ENCODE assay signal across 8 cellular contexts in the genomic region with DNA sequence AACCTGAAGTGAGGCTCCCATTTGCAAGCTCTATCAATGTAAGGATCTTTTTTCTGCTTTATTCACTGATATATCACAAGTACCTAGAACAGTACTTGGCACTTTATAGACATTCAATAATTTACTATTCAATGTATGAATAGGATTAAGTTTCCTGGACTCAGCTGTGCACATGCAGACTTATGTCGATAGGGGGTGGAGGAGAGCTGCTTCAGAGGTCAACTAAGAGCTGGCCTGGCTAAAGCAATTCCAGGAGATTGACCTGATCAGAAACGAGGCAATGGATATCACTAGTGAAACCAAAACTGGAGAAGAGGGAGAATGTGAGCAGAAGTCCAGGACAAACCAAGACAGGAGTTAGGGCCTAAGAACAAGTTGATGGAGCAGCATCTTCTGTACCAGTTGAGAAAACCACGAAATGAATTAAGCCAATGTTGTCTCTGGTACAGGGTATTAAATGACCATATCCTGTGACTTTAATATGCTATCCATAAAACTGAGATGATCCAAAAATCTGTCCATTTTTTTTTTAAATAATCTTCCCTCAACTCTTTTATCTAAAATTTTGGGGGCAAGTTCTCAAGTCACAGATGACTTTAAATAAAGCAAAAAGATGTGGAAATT.
DNase-seq lines count a peak whose midpoint lies in the region; ATAC-seq and TF ChIP-seq lines count a peak whose summit lies in the region.

No MANE protein-coding gene starts in this region.

- peak; percentile 68 for ATAC-seq in GM18907 (IDR thresholded peaks at IDR 0.05; ENCODE audit: unreplicated experiment)

- no peaks in the 10 kb centered on the region for H3K9me3 ChIP-seq in adrenal gland (replicated peaks in 1 of 3)

- H3K27me3 ChIP-seq in adrenal gland, result no peaks in the 10 kb centered on the region

- WGBS in adrenal gland, 4 donors, result 28 to 37% (median 35%) methylated on average over 3 of the region's 3 CpGs

- no peaks in the 10 kb centered on the region for H3K36me3 ChIP-seq in adrenal gland (replicated peaks in 1 of 2)

- peaks cover 6 to 15% of the 10 kb centered on the region in 2 donors for H3K4me1 ChIP-seq in adrenal gland (replicated peaks in 1 of 2)

- DNase-seq in Ammon's horn (ENCODE audit: low spot score) (peak; percentile 42), M059J (ENCODE audit: low read depth) (peak; percentile 42), adrenal gland (peak; percentile 54 to 85 (median 65)), hepatic stellate cell (ENCODE audit: low spot score) (peak; percentile 36), stromal cell of bone marrow (ENCODE audit: low read depth) (peak; percentile 33), NCI-H187 treated with DMSO at 0.1 percent for 48 hours (lab: John Stamatoyannopoulos, UW) (no peak)
- DNase-seq in activated naive CD4-positive, alpha-beta T cell treated with anti-CD3 and anti-CD28 coated beads, Interleukin-2, amount 50 U/mL, for 16 hours, result no peak

- H3K27ac ChIP-seq in adrenal gland, result peak overlapping the region in 1 of 5 donors; percentile 8

- TF ChIP-seq POLR2A in adrenal gland (IDR thresholded peaks at IDR 0.05), result no peak

- intact Hi-C loops in adrenal gland (cut with DNase I), result no loop called here

- peak; percentile 64 to 85 (median 79) for TF ChIP-seq CTCF in adrenal gland (IDR thresholded peaks at IDR 0.05)

- no peak overlapping the region for H3K4me3 ChIP-seq in adrenal gland

Comparison
In these comparisons a context has a peak if more than half of its experiments do, and no peak if none do; other contexts are left out.
1. DNase-seq: peak in Ammon's horn (single experiment), M059J (single experiment), adrenal gland (7 of 7), hepatic stellate cell (single experiment) and stromal cell of bone marrow (single experiment); none in activated naive CD4-positive, alpha-beta T cell treated with anti-CD3 and anti-CD28 coated beads, Interleukin-2, amount 50 U/mL, for 16 hours (single experiment) and NCI-H187 treated with DMSO at 0.1 percent for 48 hours (single experiment).